In genomic region chr6:3340891-3341290, GRCh38 we compare ENCODE assay signal across 14 cellular contexts.
DNase-seq lines count a peak whose midpoint lies in the region; ATAC-seq and TF ChIP-seq lines count a peak whose summit lies in the region.
"Had no signal": no experiment of that assay in that cellular context is flagged by ENCODE, and none has a peak within 500 bp of the region (broad histone marks: within the 10 kb centered on the region; RNA-seq: fewer than 3 reads in every experiment).

No MANE protein-coding gene starts in this region.

- H4K8ac ChIP-seq in IMR-90 (ENCODE audit: low read depth in 2 of 2, low read length in 2 of 2) (no peak overlapping the region), mesenchymal stem cell (ENCODE audit: low read length) (no peak overlapping the region)

- CTCF ChIA-PET in IMR-90 (lab: Yijun Ruan, JAX) = interaction anchor here (0.6 kb wide), 1 partner anchor 408 kb away, joined by 3 read pairs; no protein-coding TSS in a partner anchor

- DNase-seq in IMR-90 (peak; percentile 28), endodermal cell (peak; percentile 80), mesenchymal stem cell (no peak), stromal cell of bone marrow (ENCODE audit: low read depth) (peak; percentile 44), T-helper 9 cell (no peak), NCI-H774 (lab: John Stamatoyannopoulos, UW) (no peak), NCI-H2107 (lab: John Stamatoyannopoulos, UW) (no peak), DMS53 treated with DMSO at 0.1 percent for 48 hours (lab: John Stamatoyannopoulos, UW; ENCODE audit: unreplicated experiment) (no peak)
- DNase-seq: kidney, NCI-H2171 treated with DMSO at 0.1 percent for 48 hours, PC-9 had no signal

- peaks cover 10% of the 10 kb centered on the region for H3K27me3 ChIP-seq in IMR-90 (ENCODE audit: control insufficient read depth, insufficient read depth, low read length)
- H3K27me3 ChIP-seq in endodermal cell (ENCODE audit: control insufficient read depth, insufficient read depth, low read length, poor library complexity, severe bottlenecking) = no peaks in the 10 kb centered on the region
- no peaks in the 10 kb centered on the region for H3K27me3 ChIP-seq in mesenchymal stem cell (ENCODE audit: control insufficient read depth in 1 of 2, insufficient read depth in 1 of 2, low read length in 2 of 2)

- no peak for TF ChIP-seq RAD21 in IMR-90 (IDR thresholded peaks at IDR 0.05; ENCODE audit: low read length)

- TF ChIP-seq POLR2A in IMR-90 (IDR thresholded peaks at IDR 0.05; ENCODE audit: low read depth, low read length) = no peak

- peaks cover 59% of the 10 kb centered on the region for H3K4me1 Mint-ChIP-seq in endodermal cell

- no peak for TF ChIP-seq CTCF in IMR-90 (conservative IDR thresholded peaks at IDR 0.05; ENCODE audit: low read depth, low read length)
- no peak for TF ChIP-seq CTCF in endodermal cell (conservative IDR thresholded peaks at IDR 0.05)

- H2BK5ac ChIP-seq in IMR-90 (ENCODE audit: low read depth, low read length, poor library complexity, severe bottlenecking) = no peak overlapping the region
- no peak overlapping the region for H2BK5ac ChIP-seq in mesenchymal stem cell (ENCODE audit: low read depth, low read length, poor library complexity, severe bottlenecking)

- H3K4ac ChIP-seq in IMR-90 (ENCODE audit: low read depth, low read length) (no peak overlapping the region), mesenchymal stem cell (ENCODE audit: low read depth in 1 of 2, low read length in 2 of 2) (no peak overlapping the region)

- POLR2A ChIA-PET in IMR-90 (lab: Charles Lee; ENCODE audit: unreplicated experiment) = no interaction called here

- H3K36me3 Mint-ChIP-seq in endodermal cell (ENCODE audit: low read depth) = no peaks in the 10 kb centered on the region

- no peak overlapping the region for H2BK20ac ChIP-seq in IMR-90 (ENCODE audit: low read depth, low read length)

- H3K23ac ChIP-seq in IMR-90 (ENCODE audit: low read depth, low read length) = no peak overlapping the region
- H3K23ac ChIP-seq in mesenchymal stem cell (ENCODE audit: low read length in 2 of 2) = no peak overlapping the region

- H3K36me3 ChIP-seq in IMR-90 (ENCODE audit: control insufficient read depth, insufficient read depth, low read length) = no peaks in the 10 kb centered on the region
- H3K36me3 ChIP-seq in endodermal cell (ENCODE audit: control insufficient read depth, insufficient read depth, low read length) = no peaks in the 10 kb centered on the region
- H3K36me3 ChIP-seq in mesenchymal stem cell (ENCODE audit: control insufficient read depth in 1 of 2, insufficient read depth in 2 of 2, low read depth in 1 of 2, low read length in 2 of 2) = no peaks in the 10 kb centered on the region

- WGBS in IMR-90 (ENCODE audit: extremely low coverage in 2 of 2, insufficient read length in 1 of 2), 2 experiments = no CpG with 5 or more reads among the region's 4 CpGs
- WGBS in endodermal cell (ENCODE audit: insufficient coverage in 1 of 2, insufficient read length in 1 of 2), 2 experiments = 66 to 68% methylated on average over 3 to 4 of the region's 4 CpGs
- 65% methylated on average over 3 of the region's 4 CpGs for WGBS in mesenchymal stem cell

- H3K4me3 Mint-ChIP-seq in endodermal cell = no peak overlapping the region
- H3K4me3 Mint-ChIP-seq: central memory CD8-positive, alpha-beta T cell; T-helper 1 cell treated with Interleukin-12 subunit alpha and Interleukin-12 subunit beta and Interleukin-4 antibody, amounts not matched to agents 30 μg/mL and 1 μg/mL, for 36 hours had no signal

- H3K9ac ChIP-seq in IMR-90 (ENCODE audit: low read depth, low read length) = no peak overlapping the region
- no peak overlapping the region for H3K9ac ChIP-seq in endodermal cell (ENCODE audit: extremely low read depth, low read length, poor library complexity, severe bottlenecking)
- H3K9ac ChIP-seq in mesenchymal stem cell (ENCODE audit: low read length) = peak overlapping the region; percentile 88

- no peaks in the 10 kb centered on the region for H3K9me1 ChIP-seq in IMR-90 (ENCODE audit: insufficient read depth, low read length)

- H4K5ac ChIP-seq in IMR-90 (ENCODE audit: low read depth, low read length) = no peak overlapping the region

- H3K4me3 ChIP-seq in IMR-90 (ENCODE audit: insufficient read depth, low read depth, low read length) = no peak overlapping the region
- no peak overlapping the region for H3K4me3 ChIP-seq in endodermal cell (ENCODE audit: low read length)
- H3K4me3 ChIP-seq in mesenchymal stem cell (ENCODE audit: insufficient read depth in 1 of 2, low read depth in 1 of 2, low read length in 2 of 2) = peak overlapping the region in 1 of 2 experiments; percentile 51
- H3K4me3 ChIP-seq: PC-9 had no signal

- BruUV-seq in IMR-90 (replicated peaks; lab: Mats Ljungman, UMichigan) = no TSS peak

- no peak overlapping the region for H3K27ac ChIP-seq in IMR-90 (ENCODE audit: insufficient read depth, low read length)
- peak overlapping the region; percentile 98 for H3K27ac ChIP-seq in endodermal cell (ENCODE audit: low read depth, low read length)
- no peak overlapping the region for H3K27ac ChIP-seq in mesenchymal stem cell (ENCODE audit: low read length, poor library complexity, severe bottlenecking)
- H3K27ac ChIP-seq: PC-9 had no signal

- H3K18ac ChIP-seq in IMR-90 (ENCODE audit: low read depth, low read length) (no peak overlapping the region), mesenchymal stem cell (ENCODE audit: low read depth in 1 of 2, low read length in 2 of 2) (no peak overlapping the region)

- in situ Hi-C loops in IMR-90 (cut with MboI; ENCODE audit: low sequenced_read_pairs) = no loop called here

- dilution Hi-C loops in IMR-90 (cut with HindIII; ENCODE audit: low sequenced_read_pairs, unreplicated experiment) = no loop called here

- no peak overlapping the region for H3K56ac ChIP-seq in IMR-90 (ENCODE audit: extremely low read depth, insufficient read depth, low read length)

- H4K91ac ChIP-seq in IMR-90 (ENCODE audit: insufficient read depth, low read depth, low read length) = no peak overlapping the region
- H4K91ac ChIP-seq in mesenchymal stem cell (ENCODE audit: low read length) = no peak overlapping the region

- H3K4me1 ChIP-seq in IMR-90 (ENCODE audit: control insufficient read depth, insufficient read depth, low read length) (peaks cover 10% of the 10 kb centered on the region), endodermal cell (ENCODE audit: control insufficient read depth, insufficient read depth, low read length) (no peaks in the 10 kb centered on the region), mesenchymal stem cell (ENCODE audit: control insufficient read depth, insufficient read depth, low read depth, low read length) (peaks cover 5% of the 10 kb centered on the region)

- H2BK15ac ChIP-seq in IMR-90 (ENCODE audit: low read depth, low read length) (no peak overlapping the region; the same call in 2 of the 3 replicates), mesenchymal stem cell (ENCODE audit: low read depth, poor library complexity, severe bottlenecking) (no peak overlapping the region)

- peak overlapping the region; percentile 28 for H3K27ac Mint-ChIP-seq in endodermal cell
- H3K27ac Mint-ChIP-seq: activated T-helper 2 cell treated with anti-CD3 and anti-CD28 coated beads, Interferon-gamma antibody, Interleukin-2, Interleukin-4, amounts not matched to agents 10 μg/mL and 5 μg/mL and 100 μg/mL, durations not matched to agents 14 hours and 24 hours and 36 hours; T-helper 1 cell treated with Interleukin-12 subunit alpha and Interleukin-12 subunit beta and Interleukin-4 antibody, amounts not matched to agents 30 μg/mL and 1 μg/mL, for 36 hours had no signal

- H3K79me1 ChIP-seq in IMR-90 (ENCODE audit: low read depth in 1 of 2, low read length in 2 of 2) = no peaks in the 10 kb centered on the region
- no peaks in the 10 kb centered on the region for H3K79me1 ChIP-seq in mesenchymal stem cell (replicated peaks; ENCODE audit: low read length, poor library complexity, severe bottlenecking)

- peak; percentile 40 for ATAC-seq in IMR-90 (ENCODE audit: low read depth)

- no peak overlapping the region for H3K14ac ChIP-seq in IMR-90 (replicated peaks; ENCODE audit: low read depth, low read length)
- H3K14ac ChIP-seq in mesenchymal stem cell (ENCODE audit: low read length in 2 of 2) = no peak overlapping the region

- no peak overlapping the region for H2BK12ac ChIP-seq in mesenchymal stem cell (ENCODE audit: low read length in 2 of 2)

- H3K9me3 ChIP-seq in IMR-90 (ENCODE audit: control insufficient read depth, insufficient read depth, low read length) = no peaks in the 10 kb centered on the region
- no peaks in the 10 kb centered on the region for H3K9me3 ChIP-seq in endodermal cell (ENCODE audit: control insufficient read depth, low read length)
- H3K9me3 ChIP-seq in mesenchymal stem cell (ENCODE audit: control insufficient read depth, low read length) = no peaks in the 10 kb centered on the region

- peak overlapping the region; percentile 11; the same call in 1 of the 2 replicates for H2AK5ac ChIP-seq in IMR-90 (ENCODE audit: low read depth, low read length)
- no peak overlapping the region for H2AK5ac ChIP-seq in mesenchymal stem cell (ENCODE audit: low read length, severe bottlenecking)

- no peak overlapping the region; the same call in 1 of the 2 replicates for H3K4me2 ChIP-seq in IMR-90 (ENCODE audit: low read depth, low read length)
- no peak overlapping the region for H3K4me2 ChIP-seq in mesenchymal stem cell (ENCODE audit: low read length, poor library complexity, severe bottlenecking)
- H3K4me2 ChIP-seq: PC-9 had no signal

- H2BK120ac ChIP-seq in IMR-90 (ENCODE audit: low read depth, low read length) (no peak overlapping the region), mesenchymal stem cell (ENCODE audit: low read depth, low read length) (no peak overlapping the region)

- intact Hi-C loops in IMR-90 (cut with micrococcal nuclease) = loop anchor here (1.0 kb wide), 1 partner anchor 356 kb away; no protein-coding TSS in a partner anchor

- H2AFZ ChIP-seq in IMR-90 (replicated peaks; ENCODE audit: low read length, poor library complexity) (no peak overlapping the region), mesenchymal stem cell (ENCODE audit: low read depth, low read length) (no peak overlapping the region)
- H2AFZ ChIP-seq: PC-9 had no signal

- H4K20me1 ChIP-seq in IMR-90 (ENCODE audit: insufficient read depth, low read length) = no peaks in the 10 kb centered on the region

- H3K27me3 Mint-ChIP-seq in endodermal cell (ENCODE audit: insufficient read depth) = no peaks in the 10 kb centered on the region

- no peaks in the 10 kb centered on the region for H3K9me3 Mint-ChIP-seq in endodermal cell
- H3K9me3 Mint-ChIP-seq: activated T-helper 2 cell treated with anti-CD3 and anti-CD28 coated beads, Interferon-gamma antibody, Interleukin-2, Interleukin-4, amounts not matched to agents 10 μg/mL and 5 μg/mL and 100 μg/mL, durations not matched to agents 14 hours and 24 hours and 36 hours; central memory CD8-positive, alpha-beta T cell; T-helper 1 cell treated with Interleukin-12 subunit alpha and Interleukin-12 subunit beta and Interleukin-4 antibody, amounts not matched to agents 30 μg/mL and 1 μg/mL, for 36 hours had no signal

- no peak overlapping the region for H2AK9ac ChIP-seq in IMR-90 (replicated peaks; ENCODE audit: low read depth, low read length, poor library complexity)

Comparison
In these comparisons a context has a peak if more than half of its experiments do, and no peak if none do; other contexts are left out.
1. DNase-seq: peak in IMR-90 (single experiment), endodermal cell (single experiment) and stromal cell of bone marrow (single experiment); none in mesenchymal stem cell (single experiment), T-helper 9 cell (single experiment), NCI-H774 (single experiment), NCI-H2107 (single experiment) and DMS53 treated with DMSO at 0.1 percent for 48 hours (single experiment).